ENCODE assay signal across 9 cellular contexts in the genomic region with DNA sequence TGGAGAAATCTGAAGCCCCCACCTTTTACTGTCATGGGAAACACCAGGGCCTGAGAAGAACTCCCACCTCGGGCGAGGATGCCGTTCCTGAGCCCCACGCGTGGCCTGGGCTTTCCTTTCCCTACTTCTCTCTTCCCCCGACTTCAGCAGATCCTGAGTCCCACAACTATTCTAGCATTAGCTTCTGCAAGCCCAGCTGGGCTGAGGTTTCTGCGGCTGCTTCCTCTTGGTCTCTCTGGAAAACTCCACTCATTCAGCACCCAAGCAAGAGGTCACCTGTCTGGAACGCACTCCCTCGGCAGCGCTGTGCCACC. TPM values are rescaled to one million over a fixed set of nuclear protein-coding genes. Genes with fewer than 3 reads are reported as not detected.
DNase-seq lines count a peak whose midpoint lies in the region; ATAC-seq and TF ChIP-seq lines count a peak whose summit lies in the region.
"Had no signal": no experiment of that assay in that cellular context is flagged by ENCODE, and none has a peak within 500 bp of the region (broad histone marks: within the 10 kb centered on the region; RNA-seq: fewer than 3 reads in every experiment).

No MANE protein-coding gene starts in this region.

- peak overlapping the region; percentile 91 for H3K56ac ChIP-seq in mesendoderm (ENCODE audit: low read length)

- H2BK120ac ChIP-seq in mesendoderm (ENCODE audit: low read depth, low read length), result no peak overlapping the region

- no peaks in the 10 kb centered on the region for H3K27me3 ChIP-seq in mesendoderm (ENCODE audit: insufficient read depth, low read length, poor library complexity)
- H3K27me3 ChIP-seq in thymus (ENCODE audit: control insufficient read depth, insufficient read depth), result peaks cover 36% of the 10 kb centered on the region

- peaks cover 27% of the 10 kb centered on the region for H3K79me2 ChIP-seq in mesendoderm (ENCODE audit: control insufficient read depth, insufficient read depth, low read length)

- peak; percentile 41 for DNase-seq in DMS53 treated with DMSO at 0.1 percent for 48 hours (lab: John Stamatoyannopoulos, UW; ENCODE audit: unreplicated experiment)
- no peak for DNase-seq in DMS53 (lab: John Stamatoyannopoulos, UW)
- no peak for DNase-seq in coronary artery (ENCODE audit: low spot score)
- no peak for DNase-seq in mesendoderm
- DNase-seq in SW 1271 (lab: John Stamatoyannopoulos, UW), result no peak
- DNase-seq in NCI-H748 treated with DMSO at 0.1 percent for 48 hours (lab: John Stamatoyannopoulos, UW), result no peak

- WGBS in mesendoderm (ENCODE audit: extremely low coverage, insufficient coverage, low lambda C conversion rate), result no CpG with 5 or more reads among the region's 10 CpGs
- WGBS in thymus, result 4% methylated on average over 10 of the region's 10 CpGs

- H3K79me1 ChIP-seq in mesendoderm (ENCODE audit: low read length), result peaks cover 31% of the 10 kb centered on the region

- peak overlapping the region; percentile 43 for H3K4ac ChIP-seq in mesendoderm (ENCODE audit: low read depth, low read length)

- H4K5ac ChIP-seq in mesendoderm (ENCODE audit: low read length), result peak overlapping the region; percentile 6

- peaks cover 8% of the 10 kb centered on the region for H3K4me1 ChIP-seq in mesendoderm (ENCODE audit: control insufficient read depth, low read depth, low read length)
- peaks cover 3% of the 10 kb centered on the region for H3K4me1 ChIP-seq in thymus (ENCODE audit: control insufficient read depth, insufficient read depth, low read length)

- no peak overlapping the region for H2AK5ac ChIP-seq in mesendoderm (ENCODE audit: low read length)

- no peak overlapping the region for H3K23ac ChIP-seq in mesendoderm (ENCODE audit: low read length)

- no peak for ATAC-seq in HG03045 (IDR thresholded peaks at IDR 0.05; ENCODE audit: unreplicated experiment)
- ATAC-seq: K562 had no signal

- H3K18ac ChIP-seq in mesendoderm (ENCODE audit: low read length), result peak overlapping the region; percentile 94

- no peak overlapping the region for H3K27ac ChIP-seq in coronary artery
- H3K27ac ChIP-seq in mesendoderm (ENCODE audit: low read depth, low read length), result no peak overlapping the region
- no peak overlapping the region for H3K27ac ChIP-seq in thymus (ENCODE audit: low read depth)

- H3K4me3 ChIP-seq in coronary artery, result peak overlapping the region; percentile 98
- peak overlapping the region; percentile 48 for H3K4me3 ChIP-seq in mesendoderm (ENCODE audit: low read length)
- H3K4me3 ChIP-seq in thymus (ENCODE audit: low read length), result peak overlapping the region; percentile 57
- H3K4me3 ChIP-seq: K562 had no signal

- H3K36me3 ChIP-seq in mesendoderm (ENCODE audit: control insufficient read depth, insufficient read depth, low read length), result peaks cover 4% of the 10 kb centered on the region
- no peaks in the 10 kb centered on the region for H3K36me3 ChIP-seq in thymus (ENCODE audit: control insufficient read depth, insufficient read depth)

- H2BK15ac ChIP-seq in mesendoderm (replicated peaks; ENCODE audit: low read depth), result no peak overlapping the region

- no peak overlapping the region for H2BK5ac ChIP-seq in mesendoderm (ENCODE audit: low read length)

- peak overlapping the region; percentile 77 for H3K4me2 ChIP-seq in mesendoderm (ENCODE audit: low read length)

- no peak overlapping the region for H4K8ac ChIP-seq in mesendoderm (ENCODE audit: low read depth, low read length)

- H3K9me3 ChIP-seq in thymus (ENCODE audit: control insufficient read depth), result no peaks in the 10 kb centered on the region

- peak overlapping the region; percentile 86 for H3K9ac ChIP-seq in mesendoderm (ENCODE audit: low read length)

- TF ChIP-seq CTCF in coronary artery (IDR thresholded peaks at IDR 0.05), result no peak

RNA-seq across cellular contexts. Expression of a gene that starts 0.8 kb away (rescaled TPM):
- polyA plus RNA-seq in mesendoderm (2013, experiment 1 of 2), result 21.8 TPM
- polyA plus RNA-seq in mesendoderm (2013, experiment 2 of 2), result 22.3 TPM
- polyA plus RNA-seq in thymus, result 10.2 TPM
- polyA plus RNA-seq: K562 had no signal

Comparison
In these comparisons a context has a peak if more than half of its experiments do, and no peak if none do; other contexts are left out.
1. H3K4me3 ChIP-seq: peak in every context shown above with its lines; median percentile 98 in coronary artery; 57 in thymus; 48 in mesendoderm.